22 cellular contexts compared by ENCODE assay signal in the genomic region with DNA sequence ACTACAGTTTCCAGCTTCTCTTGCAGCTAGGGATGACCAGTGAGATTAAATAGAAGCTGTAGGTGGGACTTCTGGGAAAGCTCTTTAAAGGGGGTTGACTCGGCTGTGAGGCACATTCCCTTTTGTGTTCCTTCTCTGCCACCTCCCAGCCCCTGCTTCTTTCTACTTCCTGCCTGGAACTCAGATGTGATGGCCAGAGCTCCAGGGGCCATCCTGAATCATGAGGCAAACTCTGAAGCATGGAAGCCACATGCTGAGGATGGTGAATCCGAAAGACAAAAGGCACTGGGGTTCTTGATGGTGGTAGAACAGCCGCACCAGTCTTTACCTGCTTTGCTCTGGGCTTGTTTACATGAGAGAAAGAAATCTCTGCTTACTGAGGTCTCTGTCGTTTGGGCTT. TPM values are rescaled to one million over a fixed set of nuclear protein-coding genes. Genes with fewer than 3 reads are reported as not detected.
DNase-seq lines count a peak whose midpoint lies in the region; ATAC-seq, FAIRE-seq and TF ChIP-seq lines count a peak whose summit lies in the region.
"Had no signal": no experiment of that assay in that cellular context is flagged by ENCODE, and none has a peak within 500 bp of the region (broad histone marks: within the 10 kb centered on the region; RNA-seq: fewer than 3 reads in every experiment).

No MANE protein-coding gene starts in this region.

- H3K79me1 ChIP-seq in H1 (ENCODE audit: low read depth, low read length), result no peaks in the 10 kb centered on the region

- H3F3A ChIP-seq in DOHH2 (ENCODE audit: control insufficient read depth, insufficient read depth), result no peaks in the 10 kb centered on the region

- POLR2A ChIA-PET in H1 (lab: Charles Lee; ENCODE audit: partially characterized antibody), result interaction anchor here (1.0 to 4.8 kb wide), 2 partner anchors 9 to 122 kb away, joined by 3 to 25 read pairs; a partner anchor contains a TSS
- POLR2A ChIA-PET in activated CD4-positive, alpha-beta T cell treated with anti-CD3 and anti-CD28 coated beads for 36 hours (lab: Charles Lee), result no interaction called here

- H3K79me2 ChIP-seq in DOHH2 (ENCODE audit: control insufficient read depth, low read length) (no peaks in the 10 kb centered on the region), H1 (ENCODE audit: control insufficient read depth in 1 of 2, insufficient read depth in 2 of 2, low read length in 2 of 2) (no peaks in the 10 kb centered on the region)

- TF ChIP-seq EP300 in H1 (IDR thresholded peaks at IDR 0.05; ENCODE audit: borderline replicate concordance in 1 of 2, low read depth in 2 of 2, low read length in 2 of 2), result peak in 1 of 2 experiments; percentile 47; a peak in 1 of 3 replicates

- H3K9me3 ChIP-seq in DOHH2 (ENCODE audit: control insufficient read depth, insufficient read depth, low read length), result peaks cover 4% of the 10 kb centered on the region; the same call in 1 of the 2 replicates
- peaks cover 8% of the 10 kb centered on the region for H3K9me3 ChIP-seq in HUES48 (ENCODE audit: control insufficient read depth, insufficient read depth, low read length)
- H3K9me3 ChIP-seq in H1 (ENCODE audit: insufficient read depth in 2 of 2, low read depth in 1 of 2, low read length in 1 of 2), result peaks cover 2 to 12% of the 10 kb centered on the region in 2 experiments; a peak in 2 of 4 replicates
- H3K9me3 ChIP-seq in psoas muscle, result no peaks in the 10 kb centered on the region

- no peak for DNase-seq in H1 (ENCODE audit: low read depth in 1 of 2, low spot score in 2 of 2)
- DNase-seq in psoas muscle, result no peak
- DNase-seq in GOT3 (lab: John Stamatoyannopoulos, UW), result no peak
- no peak for DNase-seq in NCI-H510A treated with DMSO at 0.1 percent for 48 hours (lab: John Stamatoyannopoulos, UW)
- no peak for DNase-seq in activated CD4-positive, alpha-beta T cell treated with anti-CD3 and anti-CD28 coated beads for 36 hours
- DNase-seq: 8988T; C1 segment of cervical spinal cord; Calu3; CD8-positive, alpha-beta memory T cell; DMS153; MG63; NCI-H1417; NCI-H187; NCI-H446; NCI-H526 treated with DMSO at 0.1 percent for 48 hours; Right ventricle myocardium superior had no signal

- peaks cover 8% of the 10 kb centered on the region for H3K36me3 Mint-ChIP-seq in activated CD4-positive, alpha-beta T cell treated with anti-CD3 and anti-CD28 coated beads for 36 hours (ENCODE audit: low read depth)

- H3K27ac Mint-ChIP-seq in activated CD4-positive, alpha-beta T cell treated with anti-CD3 and anti-CD28 coated beads for 36 hours, result no peak overlapping the region
- H3K27ac Mint-ChIP-seq: CD8-positive, alpha-beta memory T cell had no signal

- H3K4me1 Mint-ChIP-seq in activated CD4-positive, alpha-beta T cell treated with anti-CD3 and anti-CD28 coated beads for 36 hours, result peaks cover 20% of the 10 kb centered on the region

- FAIRE-seq in H1 (lab: Jason Lieb, UNC), result no peak
- FAIRE-seq: G401.6, GM12892, H54 had no signal

- TF ChIP-seq RAD21 in H1 (IDR thresholded peaks at IDR 0.05 in 1 of 2, conservative IDR thresholded peaks at IDR 0.05 in 1 of 2; ENCODE audit: low read depth in 2 of 2, low read length in 2 of 2), result no peak; a peak in 1 of 4 replicates

- H4K91ac ChIP-seq in H1 (replicated peaks; ENCODE audit: insufficient read length, low read length), result no peak overlapping the region

- WGBS in H1 (ENCODE audit: extremely low coverage in 1 of 2, insufficient coverage in 1 of 2, insufficient read length in 1 of 2, insufficient replicate concordance in 2 of 2, low coverage in 1 of 2, low lambda C conversion rate in 2 of 2, missing lambda C conversion rate in 1 of 2), 2 experiments, result 68% methylated on average over 4 of the region's 4 CpGs; no CpG with 5 or more reads in 1 of the 2 experiments
- WGBS in psoas muscle, 3 donors, result 67 to 81% (median 77%) methylated on average over 4 of the region's 4 CpGs

- H3K23me2 ChIP-seq in H1 (ENCODE audit: low read depth, low read length), result no peaks in the 10 kb centered on the region

- peaks cover 17% of the 10 kb centered on the region for H3K9me3 Mint-ChIP-seq in activated CD4-positive, alpha-beta T cell treated with anti-CD3 and anti-CD28 coated beads for 36 hours (ENCODE audit: low read depth)

- no peak overlapping the region for H3K14ac ChIP-seq in H1 (ENCODE audit: insufficient read length)

- no peak overlapping the region for H2BK20ac ChIP-seq in H1 (ENCODE audit: low read length)

- no peak overlapping the region for H3K4ac ChIP-seq in H1 (replicated peaks; ENCODE audit: insufficient read length, low read depth, low read length)

- H4K5ac ChIP-seq in H1 (ENCODE audit: insufficient read length, low read depth, low read length), result no peak overlapping the region

- peak overlapping the region; percentile 51 for H3K4me2 ChIP-seq in DOHH2 (ENCODE audit: low read length)
- H3K4me2 ChIP-seq in H1 (ENCODE audit: insufficient read depth in 1 of 2, low read depth in 2 of 2, low read length in 2 of 2), result no peak overlapping the region

- H3K23ac ChIP-seq in H1 (ENCODE audit: insufficient read length), result no peak overlapping the region

- H4K8ac ChIP-seq in H1 (ENCODE audit: extremely low read depth, insufficient read depth, low read length), result no peak overlapping the region

- TF ChIP-seq CTCF in DOHH2 (IDR thresholded peaks at IDR 0.05; ENCODE audit: low read depth, low read length, poor library complexity, severe bottlenecking) (no peak), H1 (IDR thresholded peaks at IDR 0.05; ENCODE audit: control extremely low read depth in 1 of 3, insufficient read depth in 1 of 3, low read depth in 1 of 3, low read length in 3 of 3) (no peak), psoas muscle (IDR thresholded peaks at IDR 0.05) (no peak)

- no peak overlapping the region for H3K56ac ChIP-seq in H1 (replicated peaks; ENCODE audit: insufficient read length, low read depth, low read length)

- H3K27me3 Mint-ChIP-seq in activated CD4-positive, alpha-beta T cell treated with anti-CD3 and anti-CD28 coated beads for 36 hours, result peaks cover 1% of the 10 kb centered on the region

- no peak overlapping the region for H2BK12ac ChIP-seq in H1 (ENCODE audit: low read depth, low read length)

- H3K27ac ChIP-seq in DOHH2 (ENCODE audit: low read depth, low read length) (peak overlapping the region; percentile 14), HUES48 (ENCODE audit: low read depth, low read length) (peak overlapping the region; percentile 59), H1 (ENCODE audit: low read depth, low read length) (no peak overlapping the region), psoas muscle (peak overlapping the region; percentile 72)

- CTCF ChIA-PET in H1 (lab: Charles Lee; ENCODE audit: partially characterized antibody), result interaction anchor here (0.6 to 1.8 kb wide), 13 partner anchors 8 to 264 kb away, joined by 3 to 7 read pairs (median 4); a partner anchor contains a TSS
- CTCF ChIA-PET in activated CD4-positive, alpha-beta T cell treated with anti-CD3 and anti-CD28 coated beads for 36 hours (lab: Charles Lee), result interaction anchor here (0.6 to 1.2 kb wide), 2 partner anchors 9 to 72 kb away, joined by 3 to 4 read pairs; no protein-coding TSS in a partner anchor

- H2BK120ac ChIP-seq in H1 (replicated peaks; ENCODE audit: low read depth, low read length), result no peak overlapping the region

- no peaks in the 10 kb centered on the region for H4K20me1 ChIP-seq in DOHH2 (ENCODE audit: control insufficient read depth, insufficient read depth, low read depth, low read length)
- H4K20me1 ChIP-seq in H1 (replicated peaks in 1 of 2; ENCODE audit: control insufficient read depth in 1 of 2, insufficient read depth in 2 of 2, low read length in 2 of 2), result no peaks in the 10 kb centered on the region

- TF ChIP-seq POLR2A in H1 (IDR thresholded peaks at IDR 0.05; ENCODE audit: control extremely low read depth in 1 of 2, low read depth in 2 of 2, low read length in 2 of 2), result no peak

- H3K27me3 ChIP-seq in DOHH2 (ENCODE audit: control insufficient read depth, low read length) (no peaks in the 10 kb centered on the region), HUES48 (ENCODE audit: control insufficient read depth, insufficient read depth, low read length) (no peaks in the 10 kb centered on the region), H1 (replicated peaks in 1 of 4; ENCODE audit: control insufficient read depth in 3 of 4, extremely low read depth in 1 of 4, insufficient read depth in 3 of 4, low read length in 3 of 4) (no peaks in the 10 kb centered on the region), psoas muscle (ENCODE audit: insufficient read depth in 3 of 3, low read length in 2 of 3) (no peaks in the 10 kb centered on the region)
- H3K27me3 ChIP-seq: MG63 had no signal

- no peak overlapping the region for H3K18ac ChIP-seq in H1 (ENCODE audit: extremely low read depth, low read length)

- H2BK5ac ChIP-seq in H1 (ENCODE audit: low read depth, low read length), result no peak overlapping the region

- H3K4me1 ChIP-seq in DOHH2 (ENCODE audit: control insufficient read depth, low read length) (peaks cover 36% of the 10 kb centered on the region), HUES48 (ENCODE audit: control insufficient read depth, insufficient read depth, low read length) (peaks cover 11% of the 10 kb centered on the region), H1 (replicated peaks in 1 of 4; ENCODE audit: control insufficient read depth in 3 of 4, insufficient read depth in 4 of 4, low read length in 3 of 4) (peaks cover 3 to 12% (median 6%) of the 10 kb centered on the region in 4 experiments; a peak in 6 of 7 replicates), psoas muscle (peaks cover 6% of the 10 kb centered on the region)

- no peak overlapping the region for H3K9ac ChIP-seq in HUES48 (ENCODE audit: low read depth, low read length)
- no peak overlapping the region for H3K9ac ChIP-seq in H1 (replicated peaks in 1 of 4; ENCODE audit: extremely low read depth in 1 of 4, low read depth in 3 of 4, low read length in 3 of 4)

- no peak overlapping the region for H3K4me3 Mint-ChIP-seq in activated CD4-positive, alpha-beta T cell treated with anti-CD3 and anti-CD28 coated beads for 36 hours
- H3K4me3 Mint-ChIP-seq: CD8-positive, alpha-beta memory T cell had no signal

- no peak overlapping the region for H2AK5ac ChIP-seq in H1 (ENCODE audit: low read depth, low read length)

- H3K9me2 ChIP-seq in DOHH2 (replicated peaks; ENCODE audit: control insufficient read depth, low read length), result no peaks in the 10 kb centered on the region

- intact Hi-C loops in psoas muscle (cut with DNase I), result loop anchor here (5.0 kb wide), 1 partner anchor 78 kb away; no protein-coding TSS in a partner anchor
- intact Hi-C loops in activated CD4-positive, alpha-beta T cell treated with anti-CD3 and anti-CD28 coated beads for 36 hours (cut with DNase I, micrococcal nuclease), result loop anchor here in 1 of 2 experiments (10.0 kb wide), 2 partner anchors 85 to 535 kb away; a partner anchor contains a TSS

- H2AFZ ChIP-seq in H1 (ENCODE audit: low read length), result no peak overlapping the region

- no peak for ATAC-seq in psoas muscle
- no peak for ATAC-seq in activated CD4-positive, alpha-beta T cell treated with anti-CD3 and anti-CD28 coated beads for 36 hours
- ATAC-seq in HG02678 (IDR thresholded peaks at IDR 0.05; ENCODE audit: unreplicated experiment), result no peak

- H2BK15ac ChIP-seq in H1 (ENCODE audit: low read length), result no peak overlapping the region

- H3K36me3 ChIP-seq in DOHH2 (ENCODE audit: control insufficient read depth, low read length), result no peaks in the 10 kb centered on the region
- no peaks in the 10 kb centered on the region for H3K36me3 ChIP-seq in HUES48 (ENCODE audit: control insufficient read depth, insufficient read depth, low read length)
- no peaks in the 10 kb centered on the region for H3K36me3 ChIP-seq in H1 (ENCODE audit: control insufficient read depth in 2 of 4, insufficient read depth in 4 of 4, low read length in 3 of 4)
- no peaks in the 10 kb centered on the region for H3K36me3 ChIP-seq in psoas muscle (ENCODE audit: insufficient read depth in 1 of 2, low read depth in 1 of 2)

- H3K4me3 ChIP-seq in DOHH2 (ENCODE audit: low read length), result peak overlapping the region; percentile 13
- H3K4me3 ChIP-seq in HUES48 (ENCODE audit: low read depth, low read length), result no peak overlapping the region
- no peak overlapping the region for H3K4me3 ChIP-seq in H1 (ENCODE audit: extremely low read depth in 1 of 4, insufficient read depth in 2 of 4, low read depth in 3 of 4, low read length in 4 of 4)
- H3K4me3 ChIP-seq in psoas muscle, result no peak overlapping the region
- H3K4me3 ChIP-seq: MG63 had no signal

RNA-seq across cellular contexts. Expression of a gene that starts 9.1 kb away (rescaled TPM):
- 24.1 and 24.5 TPM in 2 replicates for total RNA-seq in H1 (2021; fragmentation: NEBNext Ultra II Directional; extraction: Animal tissue kit (Norgen Biotek cat#: 25700))
- 7.1 and 13.1 TPM in 2 replicates for polyA plus RNA-seq in H1 (2011; rRNA removed)
- polyA plus RNA-seq in H1 (2011; cell fraction: cytosol; rRNA removed), result 16.1 TPM
- polyA plus RNA-seq in H1 (2011; cell fraction: nucleus; rRNA removed), result 10.5 TPM
- polyA plus RNA-seq in H1 (2012, experiment 1 of 2), result 6.1 to 8.3 TPM (median 7.2 TPM) in 4 replicates
- 4.8 TPM for polyA plus RNA-seq in H1 (2012, experiment 2 of 2)
- 15.1 TPM for polyA plus RNA-seq in H1 (2013, experiment 1 of 2)
- 15.0 TPM for polyA plus RNA-seq in H1 (2013, experiment 2 of 2)
- 1.3 and 1.4 TPM in 2 replicates for polyA minus RNA-seq in H1 (2011; rRNA and poly(A)+ RNA removed)
- 18.6 TPM for polyA minus RNA-seq in H1 (2011; cell fraction: cytosol; rRNA and poly(A)+ RNA removed)
- 16.1 TPM for polyA minus RNA-seq in H1 (2011; cell fraction: nucleus; rRNA and poly(A)+ RNA removed)
- total RNA-seq in psoas muscle, result 100 to 1,000 TPM; 144 to 445 (median 283) TPM
- polyA plus RNA-seq in psoas muscle, result 100 to 1,000 TPM in 1 of 3 donors, 10 to 100 TPM in 2; 38.7 to 125 (median 83.2) TPM
- 10 to 100 TPM; 28.9 to 40.1 TPM for total RNA-seq in activated CD4-positive, alpha-beta T cell treated with anti-CD3 and anti-CD28 coated beads for 36 hours

RNA-seq across cellular contexts. Expression of a gene that starts 46.2 kb away (rescaled TPM):
- total RNA-seq in H1 (2021; fragmentation: NEBNext Ultra II Directional; extraction: Animal tissue kit (Norgen Biotek cat#: 25700)), result 28.9 and 33.3 TPM in 2 replicates
- polyA plus RNA-seq in H1 (2011; rRNA removed) (75.9 and 82.7 TPM in 2 replicates), psoas muscle (10 to 100 TPM; 23.8 to 55.1 (median 49.2) TPM)
- 32.6 TPM for polyA plus RNA-seq in H1 (2011; cell fraction: cytosol; rRNA removed)
- 44.3 TPM for polyA plus RNA-seq in H1 (2011; cell fraction: nucleus; rRNA removed)
- 23.4 to 37.5 TPM (median 32.2 TPM) in 4 replicates for polyA plus RNA-seq in H1 (2012, experiment 1 of 2)
- 31.5 TPM for polyA plus RNA-seq in H1 (2012, experiment 2 of 2)
- 51.2 TPM for polyA plus RNA-seq in H1 (2013, experiment 1 of 2)
- 59.3 TPM for polyA plus RNA-seq in H1 (2013, experiment 2 of 2)
- 63.8 and 102 TPM in 2 replicates for polyA minus RNA-seq in H1 (2011; rRNA and poly(A)+ RNA removed)
- 37.4 TPM for polyA minus RNA-seq in H1 (2011; cell fraction: cytosol; rRNA and poly(A)+ RNA removed)
- polyA minus RNA-seq in H1 (2011; cell fraction: nucleus; rRNA and poly(A)+ RNA removed), result 12.9 TPM
- total RNA-seq in psoas muscle, result 10 to 100 TPM; 17.5 to 59.2 (median 35.0) TPM
- total RNA-seq in activated CD4-positive, alpha-beta T cell treated with anti-CD3 and anti-CD28 coated beads for 36 hours, result 10 to 100 TPM; 13.2 to 16.8 TPM
